ENCODE assay signal across 2 cellular contexts in the genomic region with DNA sequence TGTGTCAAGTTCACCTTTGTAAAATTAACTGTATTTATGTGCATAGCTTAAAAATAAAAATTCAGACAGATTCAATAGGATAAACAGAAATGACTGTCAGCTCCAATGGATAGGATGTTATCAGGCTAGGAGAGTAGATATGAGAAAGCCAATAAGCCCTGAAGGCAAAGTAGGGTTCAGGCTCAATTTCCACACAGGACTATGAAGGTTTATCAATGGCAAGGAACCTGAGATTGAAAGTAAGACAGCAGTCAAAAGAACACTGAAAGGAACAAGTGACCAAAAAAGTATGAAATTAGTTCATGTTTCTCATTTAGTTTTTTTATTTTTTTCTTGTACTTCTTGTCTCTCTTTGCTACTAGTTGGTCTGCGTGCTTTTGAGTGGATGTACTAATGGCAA.
TF ChIP-seq lines count a peak whose summit lies in the region.

No MANE protein-coding gene starts in this region.

TF ChIP-seq in SK-N-SH, 30 proteins besides CTCF, POLR2A, EP300 and RAD21:
- peak; percentile 33 for TF ChIP-seq GATA2 (CRISPR knock-in tag; IDR thresholded peaks at IDR 0.05)
- TF ChIP-seq MEF2A (IDR thresholded peaks at IDR 0.05; ENCODE audit: borderline replicate concordance, low read depth) = no peak
- TF ChIP-seq IRF3 (IDR thresholded peaks at IDR 0.05; ENCODE audit: low read depth, low read length) = no peak
- TF ChIP-seq ELF1 (IDR thresholded peaks at IDR 0.05) = no peak
TF ChIP-seq in SK-N-SH: peak in this region for 1.

TF ChIP-seq in SK-N-SH treated with all-trans-retinoic acid at 6 μM for 48 hours, 23 proteins besides CTCF, POLR2A, EP300 and RAD21:
- TF ChIP-seq ZC3H10 (CRISPR knock-in tag; IDR thresholded peaks at IDR 0.05) = no peak
- no peak for TF ChIP-seq ZNF565 (CRISPR knock-in tag; conservative IDR thresholded peaks at IDR 0.05; ENCODE audit: low read depth)
- TF ChIP-seq, protein P1, sequence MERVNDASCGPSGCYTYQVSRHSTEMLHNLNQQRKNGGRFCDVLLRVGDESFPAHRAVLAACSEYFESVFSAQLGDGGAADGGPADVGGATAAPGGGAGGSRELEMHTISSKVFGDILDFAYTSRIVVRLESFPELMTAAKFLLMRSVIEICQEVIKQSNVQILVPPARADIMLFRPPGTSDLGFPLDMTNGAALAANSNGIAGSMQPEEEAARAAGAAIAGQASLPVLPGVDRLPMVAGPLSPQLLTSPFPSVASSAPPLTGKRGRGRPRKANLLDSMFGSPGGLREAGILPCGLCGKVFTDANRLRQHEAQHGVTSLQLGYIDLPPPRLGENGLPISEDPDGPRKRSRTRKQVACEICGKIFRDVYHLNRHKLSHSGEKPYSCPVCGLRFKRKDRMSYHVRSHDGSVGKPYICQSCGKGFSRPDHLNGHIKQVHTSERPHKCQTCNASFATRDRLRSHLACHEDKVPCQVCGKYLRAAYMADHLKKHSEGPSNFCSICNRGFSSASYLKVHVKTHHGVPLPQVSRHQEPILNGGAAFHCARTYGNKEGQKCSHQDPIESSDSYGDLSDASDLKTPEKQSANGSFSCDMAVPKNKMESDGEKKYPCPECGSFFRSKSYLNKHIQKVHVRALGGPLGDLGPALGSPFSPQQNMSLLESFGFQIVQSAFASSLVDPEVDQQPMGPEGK (CRISPR knock-in tag; IDR thresholded peaks at IDR 0.05; ENCODE audit: borderline replicate concordance) = no peak
- no peak for TF ChIP-seq SNAI2 (CRISPR knock-in tag; IDR thresholded peaks at IDR 0.05)
- TF ChIP-seq ESRRG (CRISPR knock-in tag; IDR thresholded peaks at IDR 0.05) = no peak
- no peak for TF ChIP-seq GLIS3 (CRISPR knock-in tag; IDR thresholded peaks at IDR 0.05)
TF ChIP-seq in SK-N-SH treated with all-trans-retinoic acid at 6 μM for 48 hours: peak in this region for 0.
